17 cellular contexts compared by ENCODE assay signal in the genomic region with DNA sequence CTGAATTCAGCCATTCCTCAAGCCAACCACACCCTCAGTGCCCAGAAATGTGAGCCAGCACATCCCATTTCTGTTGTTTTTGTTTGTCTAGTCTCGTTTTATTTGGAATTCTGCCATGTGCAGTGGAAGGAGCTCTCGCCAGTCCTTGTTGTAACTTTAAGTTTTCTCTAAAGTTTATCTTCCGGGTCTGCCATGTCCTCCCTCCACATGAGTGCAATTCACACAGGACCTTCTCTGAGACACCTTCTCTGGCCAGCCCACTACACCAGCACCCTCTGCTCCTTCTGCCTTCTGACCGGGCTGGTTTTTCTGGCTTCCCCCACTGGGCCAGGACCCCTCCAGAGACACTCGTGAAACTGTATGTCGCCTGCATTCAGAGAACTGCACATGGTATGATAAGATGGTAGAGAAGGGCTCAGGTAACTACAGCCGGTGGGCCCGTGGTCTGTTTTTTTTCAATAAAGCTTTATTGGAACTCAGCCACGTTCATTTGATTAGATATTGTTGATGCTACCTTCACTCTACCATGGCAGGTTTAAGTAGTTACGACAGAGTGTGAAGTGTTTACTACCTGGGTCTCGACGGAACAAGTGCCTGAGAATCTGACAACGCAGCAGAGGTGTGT.
DNase-seq lines count a peak whose midpoint lies in the region; ATAC-seq and TF ChIP-seq lines count a peak whose summit lies in the region.
"Had no signal": no experiment of that assay in that cellular context is flagged by ENCODE, and none has a peak within 500 bp of the region (broad histone marks: within the 10 kb centered on the region; RNA-seq: fewer than 3 reads in every experiment).

No MANE protein-coding gene starts in this region.

- TF ChIP-seq CTCF in testis (IDR thresholded peaks at IDR 0.05) = no peak

- no peaks in the 10 kb centered on the region for H3K4me1 Mint-ChIP-seq in activated naive CD8-positive, alpha-beta T cell treated with anti-CD3 and anti-CD28 coated beads, Interleukin-2, amount 10 ng/mL, durations not matched to agents 7 days and 5 days
- no peaks in the 10 kb centered on the region for H3K4me1 Mint-ChIP-seq in activated naive CD8-positive, alpha-beta T cell treated with anti-CD3 and anti-CD28 coated beads for 36 hours
- H3K4me1 Mint-ChIP-seq: CD4-positive, CD25-positive, alpha-beta regulatory T cell had no signal

- peak; percentile 3 for DNase-seq in activated naive CD8-positive, alpha-beta T cell treated with anti-CD3 and anti-CD28 coated beads, Interleukin-2, amount 10 ng/mL, durations not matched to agents 7 days and 5 days
- no peak for DNase-seq in activated naive CD8-positive, alpha-beta T cell treated with anti-CD3 and anti-CD28 coated beads for 36 hours
- DNase-seq in NCI-H2029 treated with DMSO at 0.1 percent for 48 hours (lab: John Stamatoyannopoulos, UW) (peak; percentile 31), fibroblast of gingiva (ENCODE audit: low read depth) (peak; percentile 18), testis (no peak), HPDE6-E6E7 (ENCODE audit: extremely low spot score) (no peak), activated T-cell treated with anti-CD3 and anti-CD28 coated beads for 4 hours (no peak)
- DNase-seq: AML-193; CD4-positive, CD25-positive, alpha-beta regulatory T cell; KG1; MM.1S; NCI-H1105 treated with DMSO at 0.1 percent for 48 hours; NCI-H187 treated with DMSO at 0.1 percent for 48 hours; NCI-H748 treated with DMSO at 0.1 percent for 48 hours had no signal

- 72 to 79% methylated on average over 13 of the region's 13 CpGs for WGBS in testis, 2 donors

- no peaks in the 10 kb centered on the region for H3K36me3 ChIP-seq in testis (ENCODE audit: low read depth, missing control alignments)

- no peak overlapping the region for H3K4me3 Mint-ChIP-seq in activated naive CD8-positive, alpha-beta T cell treated with anti-CD3 and anti-CD28 coated beads, Interleukin-2, amount 10 ng/mL, durations not matched to agents 7 days and 5 days
- no peak overlapping the region for H3K4me3 Mint-ChIP-seq in activated naive CD8-positive, alpha-beta T cell treated with anti-CD3 and anti-CD28 coated beads for 36 hours
- H3K4me3 Mint-ChIP-seq: CD4-positive, CD25-positive, alpha-beta regulatory T cell had no signal

- peaks cover 41% of the 10 kb centered on the region for H3K4me1 ChIP-seq in testis

- no peaks in the 10 kb centered on the region for H3K27me3 ChIP-seq in testis

- intact Hi-C loops in testis (cut with DNase I; ENCODE audit: low total_unique reads) = no loop called here

- H3K9me3 Mint-ChIP-seq in activated naive CD8-positive, alpha-beta T cell treated with anti-CD3 and anti-CD28 coated beads, Interleukin-2, amount 10 ng/mL, durations not matched to agents 7 days and 5 days = no peaks in the 10 kb centered on the region
- no peaks in the 10 kb centered on the region for H3K9me3 Mint-ChIP-seq in activated naive CD8-positive, alpha-beta T cell treated with anti-CD3 and anti-CD28 coated beads for 36 hours
- H3K9me3 Mint-ChIP-seq: CD4-positive, CD25-positive, alpha-beta regulatory T cell had no signal

- POLR2A ChIA-PET in activated naive CD8-positive, alpha-beta T cell treated with anti-CD3 and anti-CD28 coated beads, Interleukin-2, amount 10 ng/mL, durations not matched to agents 7 days and 5 days (lab: Charles Lee) = no interaction called here

- no peak for TF ChIP-seq POLR2A in testis (IDR thresholded peaks at IDR 0.05)

- H3K27me3 Mint-ChIP-seq in activated naive CD8-positive, alpha-beta T cell treated with anti-CD3 and anti-CD28 coated beads, Interleukin-2, amount 10 ng/mL, durations not matched to agents 7 days and 5 days = peaks cover 2% of the 10 kb centered on the region
- H3K27me3 Mint-ChIP-seq in activated naive CD8-positive, alpha-beta T cell treated with anti-CD3 and anti-CD28 coated beads for 36 hours = peaks cover 5% of the 10 kb centered on the region
- H3K27me3 Mint-ChIP-seq: CD4-positive, CD25-positive, alpha-beta regulatory T cell had no signal

- no peak overlapping the region for H3K4me3 ChIP-seq in testis
- H3K4me3 ChIP-seq: SK-N-MC had no signal

- H3K27ac Mint-ChIP-seq in activated naive CD8-positive, alpha-beta T cell treated with anti-CD3 and anti-CD28 coated beads, Interleukin-2, amount 10 ng/mL, durations not matched to agents 7 days and 5 days = no peak overlapping the region
- H3K27ac Mint-ChIP-seq in activated naive CD8-positive, alpha-beta T cell treated with anti-CD3 and anti-CD28 coated beads for 36 hours = no peak overlapping the region
- H3K27ac Mint-ChIP-seq: CD4-positive, CD25-positive, alpha-beta regulatory T cell had no signal

- H3K9me3 ChIP-seq in testis = no peaks in the 10 kb centered on the region

- peak overlapping the region; percentile 41 to 43 for H3K27ac ChIP-seq in testis
- H3K27ac ChIP-seq: HL-60, SK-N-MC had no signal

- no peaks in the 10 kb centered on the region for H3K36me3 Mint-ChIP-seq in activated naive CD8-positive, alpha-beta T cell treated with anti-CD3 and anti-CD28 coated beads, Interleukin-2, amount 10 ng/mL, durations not matched to agents 7 days and 5 days
- no peaks in the 10 kb centered on the region for H3K36me3 Mint-ChIP-seq in activated naive CD8-positive, alpha-beta T cell treated with anti-CD3 and anti-CD28 coated beads for 36 hours
- H3K36me3 Mint-ChIP-seq: CD4-positive, CD25-positive, alpha-beta regulatory T cell had no signal

- no peak for ATAC-seq in activated naive CD8-positive, alpha-beta T cell treated with anti-CD3 and anti-CD28 coated beads, Interleukin-2, amount 10 ng/mL, durations not matched to agents 7 days and 5 days (ENCODE audit: low read depth)
- no peak for ATAC-seq in HG03139 (IDR thresholded peaks at IDR 0.05; ENCODE audit: unreplicated experiment)

Comparison
In these comparisons a context has a peak if more than half of its experiments do, and no peak if none do; other contexts are left out.
1. DNase-seq: peak in activated naive CD8-positive, alpha-beta T cell treated with anti-CD3 and anti-CD28 coated beads, Interleukin-2, amount 10 ng/mL, durations not matched to agents 7 days and 5 days (single experiment), NCI-H2029 treated with DMSO at 0.1 percent for 48 hours (single experiment) and fibroblast of gingiva (single experiment); none in activated naive CD8-positive, alpha-beta T cell treated with anti-CD3 and anti-CD28 coated beads for 36 hours (single experiment), testis (single experiment), HPDE6-E6E7 (single experiment) and activated T-cell treated with anti-CD3 and anti-CD28 coated beads for 4 hours (single experiment).